In the genomic region with DNA sequence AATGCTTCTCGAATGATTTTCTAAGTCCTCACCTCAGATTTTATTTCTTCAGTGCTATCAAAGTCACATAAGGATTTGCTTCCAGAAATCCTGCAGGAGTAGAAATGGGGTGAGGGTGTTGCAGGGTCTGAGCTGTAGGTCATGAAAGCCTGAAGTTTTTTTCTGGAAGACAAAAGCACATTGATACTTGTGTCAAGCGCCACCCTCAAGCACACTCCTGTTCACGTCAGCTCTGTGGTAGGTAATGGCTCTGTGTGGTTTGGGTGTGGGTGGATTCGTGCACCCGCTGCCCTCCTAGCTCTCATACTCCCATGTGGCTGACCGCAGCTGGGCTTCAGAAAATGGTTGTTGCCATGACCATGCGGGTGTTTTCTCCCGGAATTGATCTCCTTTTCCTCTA, we compare ENCODE assay signal across 9 cellular contexts. TPM values are rescaled to one million over a fixed set of nuclear protein-coding genes. Genes with fewer than 3 reads are reported as not detected.
DNase-seq lines count a peak whose midpoint lies in the region; ATAC-seq and TF ChIP-seq lines count a peak whose summit lies in the region.
"Had no signal": no experiment of that assay in that cellular context is flagged by ENCODE, and none has a peak within 500 bp of the region (broad histone marks: within the 10 kb centered on the region; RNA-seq: fewer than 3 reads in every experiment).

No MANE protein-coding gene starts in this region.

- ATAC-seq in GM21737 (IDR thresholded peaks at IDR 0.05; ENCODE audit: unreplicated experiment) (no peak), GM19023 (IDR thresholded peaks at IDR 0.05; ENCODE audit: unreplicated experiment) (no peak)

- TF ChIP-seq CTCF in coronary artery (IDR thresholded peaks at IDR 0.05) = no peak

- H3K9me3 ChIP-seq in mesodermal cell (ENCODE audit: control insufficient read depth, low read length) = no peaks in the 10 kb centered on the region

- H3K4me3 ChIP-seq in coronary artery (peak overlapping the region; percentile 58), mesodermal cell (ENCODE audit: extremely low read depth, insufficient read depth, low read length, poor library complexity, severe bottlenecking) (no peak overlapping the region)

- peaks cover 3% of the 10 kb centered on the region for H3K36me3 ChIP-seq in mesodermal cell (ENCODE audit: control insufficient read depth, insufficient read depth, low read length)

- H3K27ac ChIP-seq in coronary artery (peak overlapping the region; percentile 75 to 88), mesodermal cell (ENCODE audit: low read depth, low read length, severe bottlenecking) (peak overlapping the region; percentile 99)

- WGBS in mesodermal cell (ENCODE audit: insufficient coverage in 2 of 2), 2 experiments = 77 to 100% methylated on average over 3 to 4 of the region's 8 CpGs

- DNase-seq in NCI-H446 (lab: John Stamatoyannopoulos, UW) (peak; percentile 50 to 55), NCI-H446 treated with DMSO at 0.1 percent for 48 hours (lab: John Stamatoyannopoulos, UW) (no peak), coronary artery (ENCODE audit: low spot score) (no peak), NOMO-1 treated with DMSO at 0.1 percent for 48 hours (lab: John Stamatoyannopoulos, UW; ENCODE audit: unreplicated experiment) (no peak)
- no peak for DNase-seq in NK-92 treated with Interleukin-12 subunit alpha and Interleukin-12 subunit beta, amount 100 ng/mL, for 24 hours (lab: John Stamatoyannopoulos, UW)
- DNase-seq: AML-193 had no signal

- peaks cover 11% of the 10 kb centered on the region for H3K4me1 ChIP-seq in mesodermal cell (ENCODE audit: control insufficient read depth, insufficient read depth, low read length, poor library complexity, severe bottlenecking)

RNA-seq across cellular contexts. Expression of a gene that starts 39.9 kb away (rescaled TPM):
- polyA plus RNA-seq in mesodermal cell (2013, experiment 1 of 2) = not detected
- not detected for polyA plus RNA-seq in mesodermal cell (2013, experiment 2 of 2)

RNA-seq across cellular contexts. Expression of a gene that starts 59.8 kb away (rescaled TPM):
- polyA plus RNA-seq in mesodermal cell (2013, experiment 1 of 2) = 16.6 TPM
- polyA plus RNA-seq in mesodermal cell (2013, experiment 2 of 2) = 17.3 TPM

Comparison
In these comparisons a context has a peak if more than half of its experiments do, and no peak if none do; other contexts are left out.
1. DNase-seq: peak in NCI-H446 (2 of 2); none in NCI-H446 treated with DMSO at 0.1 percent for 48 hours (single experiment), coronary artery (single experiment), NK-92 treated with Interleukin-12 subunit alpha and Interleukin-12 subunit beta, amount 100 ng/mL, for 24 hours (single experiment) and NOMO-1 treated with DMSO at 0.1 percent for 48 hours (single experiment).